9 cellular contexts compared by ENCODE assay signal in genomic region chr3:152385761-152386160, GRCh38.
A peak's percentile ranks its signal among the peaks of the same experiment; 100 is the strongest.
DNase-seq lines count a peak whose midpoint lies in the region; ATAC-seq and TF ChIP-seq lines count a peak whose summit lies in the region.
"Had no signal": no experiment of that assay in that cellular context is flagged by ENCODE, and none has a peak within 500 bp of the region (broad histone marks: within the 10 kb centered on the region; RNA-seq: fewer than 3 reads in every experiment).

No MANE protein-coding gene starts in this region.

- POLR2A ChIA-PET in AG04449 (lab: Yijun Ruan, JAX): no interaction called here

- TF ChIP-seq CTCF in AG04449 (IDR thresholded peaks at IDR 0.05; ENCODE audit: insufficient read depth, low read length, missing control alignments) (no peak), omental fat pad (IDR thresholded peaks at IDR 0.05) (no peak)

- CTCF ChIA-PET in AG04449 (lab: Yijun Ruan, JAX): no interaction called here

- DNase-seq in AG04449 (ENCODE audit: low read depth, low spot score): peak; percentile 68
- DNase-seq in HuH-7.5 (ENCODE audit: low spot score): peak; percentile 5
- DNase-seq in dedifferentiated amniotic fluid mesenchymal stem cell (ENCODE audit: extremely low spot score): peak; percentile 53
- DNase-seq in myocyte (ENCODE audit: low read depth): peak; percentile 54
- no peak for DNase-seq in omental fat pad (ENCODE audit: low spot score)
- no peak for DNase-seq in NCI-H2196 treated with DMSO at 0.1 percent for 48 hours (lab: John Stamatoyannopoulos, UW; ENCODE audit: unreplicated experiment)
- no peak for DNase-seq in T-helper 9 cell
- DNase-seq: stimulated activated CD4-positive, alpha-beta T cell treated with anti-CD3 and anti-CD28 coated beads, Interleukin-1b, Interleukin-23, amount 100 ng/mL, for 48 hours had no signal

- ATAC-seq in omental fat pad (ENCODE audit: low FRiP score) (no peak), HG03432 (IDR thresholded peaks at IDR 0.05; ENCODE audit: unreplicated experiment) (no peak)

- no peak overlapping the region for H3K4me3 ChIP-seq in AG04449 (ENCODE audit: low read depth, low read length)

Comparison
In these comparisons a context has a peak if more than half of its experiments do, and no peak if none do; other contexts are left out.
1. DNase-seq: peak in AG04449 (single experiment), HuH-7.5 (single experiment), dedifferentiated amniotic fluid mesenchymal stem cell (single experiment) and myocyte (single experiment); none in omental fat pad (single experiment), NCI-H2196 treated with DMSO at 0.1 percent for 48 hours (single experiment) and T-helper 9 cell (single experiment).